ENCODE assay signal across 2 cellular contexts in genomic region chr6:140475086-140475485, GRCh38.
TF ChIP-seq lines count a peak whose summit lies in the region.

No MANE protein-coding gene starts in this region.

TF ChIP-seq in SK-N-SH, 30 proteins besides CTCF, POLR2A, EP300 and RAD21 (continued from another document):
- no peak for TF ChIP-seq ELF1 (IDR thresholded peaks at IDR 0.05)
- no peak for TF ChIP-seq PBX3 (IDR thresholded peaks at IDR 0.05)
- TF ChIP-seq REST (IDR thresholded peaks at IDR 0.05; ENCODE audit: low read depth, low read length): no peak
- no peak for TF ChIP-seq ZBTB33 (IDR thresholded peaks at IDR 0.05; ENCODE audit: borderline replicate concordance, low read depth)
- no peak for TF ChIP-seq TAF1 (IDR thresholded peaks at IDR 0.05; ENCODE audit: borderline replicate concordance, low read depth, low read length)
- no peak for TF ChIP-seq SMC3 (IDR thresholded peaks at IDR 0.05; ENCODE audit: low read depth, low read length)
- TF ChIP-seq JUND (IDR thresholded peaks at IDR 0.05): no peak
- TF ChIP-seq GATA2 (CRISPR knock-in tag; IDR thresholded peaks at IDR 0.05): no peak
- TF ChIP-seq RCOR1 (IDR thresholded peaks at IDR 0.05; ENCODE audit: low read length): no peak
- no peak for TF ChIP-seq MXI1 (IDR thresholded peaks at IDR 0.05; ENCODE audit: low read depth, low read length)
- no peak for TF ChIP-seq NRF1 (IDR thresholded peaks at IDR 0.05; ENCODE audit: low read depth, low read length)

TF ChIP-seq in SK-N-SH treated with all-trans-retinoic acid at 6 μM for 48 hours, 23 proteins besides CTCF, POLR2A, EP300 and RAD21 (continued from another document):
- TF ChIP-seq POU6F1 (CRISPR knock-in tag; IDR thresholded peaks at IDR 0.05; ENCODE audit: borderline replicate concordance, low read depth) (no peak), ZFP30 (CRISPR knock-in tag; IDR thresholded peaks at IDR 0.05) (no peak), ZNF8 (CRISPR knock-in tag; IDR thresholded peaks at IDR 0.05) (no peak), SNAI2 (CRISPR knock-in tag; IDR thresholded peaks at IDR 0.05) (no peak), ARNTL (CRISPR knock-in tag; IDR thresholded peaks at IDR 0.05; ENCODE audit: borderline replicate concordance, low read depth) (no peak), PATZ1 (CRISPR knock-in tag; IDR thresholded peaks at IDR 0.05; ENCODE audit: borderline replicate concordance) (no peak), CSDC2 (CRISPR knock-in tag; IDR thresholded peaks at IDR 0.05) (no peak), CSRNP3 (CRISPR knock-in tag; IDR thresholded peaks at IDR 0.05) (no peak), CREB5 (CRISPR knock-in tag; IDR thresholded peaks at IDR 0.05; ENCODE audit: low read depth) (no peak), TOX (CRISPR knock-in tag; IDR thresholded peaks at IDR 0.05; ENCODE audit: borderline replicate concordance) (no peak), GLIS3 (CRISPR knock-in tag; IDR thresholded peaks at IDR 0.05) (no peak), OSR1 (CRISPR knock-in tag; IDR thresholded peaks at IDR 0.05) (no peak), BACH2 (CRISPR knock-in tag; IDR thresholded peaks at IDR 0.05; ENCODE audit: borderline replicate concordance) (no peak), ZFP3 (CRISPR knock-in tag; IDR thresholded peaks at IDR 0.05) (no peak), TSHZ2 (CRISPR knock-in tag; IDR thresholded peaks at IDR 0.05) (no peak)
